ENCODE assay signal across 12 cellular contexts in the genomic region with DNA sequence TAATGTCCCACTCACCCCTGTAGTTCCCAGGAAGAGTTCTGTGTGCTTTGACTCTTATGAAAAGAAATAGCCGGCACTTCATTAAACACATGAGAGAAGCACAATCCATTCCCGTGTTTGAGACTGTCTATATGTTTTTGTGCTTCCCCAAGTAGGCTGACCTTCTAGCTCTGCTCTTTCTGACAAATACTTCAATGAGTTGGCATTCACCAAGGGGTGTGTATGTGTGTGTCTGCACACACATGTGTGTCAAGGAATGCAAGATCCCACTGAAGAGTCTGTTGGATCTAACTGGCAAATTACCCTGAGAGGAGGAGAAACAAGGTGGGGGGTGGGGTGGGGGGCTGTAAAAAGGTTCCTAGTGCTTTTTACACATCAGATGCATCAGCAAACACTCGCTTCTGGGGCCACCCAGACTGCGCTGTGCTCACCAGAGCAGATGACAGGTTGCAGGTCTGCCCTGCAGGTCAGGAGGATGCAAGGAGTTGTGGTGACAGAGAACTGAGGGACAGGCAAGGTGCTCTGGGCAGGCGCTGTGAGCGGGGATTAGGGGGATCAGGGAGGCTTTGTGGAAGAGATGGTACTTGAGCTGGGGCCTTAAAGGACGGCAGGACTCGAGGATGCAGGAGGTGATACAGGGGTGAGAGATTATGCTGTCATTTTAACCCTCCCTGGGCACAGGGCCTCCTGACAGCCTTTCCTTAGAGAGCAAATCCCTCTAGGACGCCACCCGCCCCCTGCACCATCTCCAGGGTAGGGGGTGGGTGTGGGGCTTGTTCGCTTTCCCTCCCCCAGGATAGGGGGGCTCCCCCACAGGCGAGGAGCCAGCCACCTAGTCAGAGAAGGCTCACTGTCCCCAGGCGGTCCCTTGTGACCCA.
DNase-seq lines count a peak whose midpoint lies in the region; ATAC-seq and TF ChIP-seq lines count a peak whose summit lies in the region.
"Had no signal": no experiment of that assay in that cellular context is flagged by ENCODE, and none has a peak within 500 bp of the region (broad histone marks: within the 10 kb centered on the region; RNA-seq: fewer than 3 reads in every experiment).

No MANE protein-coding gene starts in this region.

- TF ChIP-seq CTCF in WERI-Rb-1 (IDR thresholded peaks at IDR 0.05; ENCODE audit: low read depth, low read length) (no peak), hepatocyte (IDR thresholded peaks at IDR 0.05; ENCODE audit: poor library complexity) (no peak), colonic mucosa (IDR thresholded peaks at IDR 0.05) (no peak)

- H3K27ac ChIP-seq in WERI-Rb-1 (peak overlapping the region; percentile 90), hepatocyte (peak overlapping the region; percentile 87), colonic mucosa (no peak overlapping the region)
- H3K27ac ChIP-seq: A549, SJSA1 had no signal

- H3K36me3 Mint-ChIP-seq in activated CD4-positive, alpha-beta T cell treated with anti-CD3 and anti-CD28 coated beads for 36 hours (ENCODE audit: low read depth): peaks cover 4% of the 10 kb centered on the region

- POLR2A ChIA-PET in activated CD4-positive, alpha-beta T cell treated with anti-CD3 and anti-CD28 coated beads for 36 hours (lab: Charles Lee): interaction anchor here (0.6 to 0.7 kb wide), 2 partner anchors 12 to 94 kb away, joined by 3 to 9 read pairs; no protein-coding TSS in a partner anchor

- H3K4me1 ChIP-seq in hepatocyte (ENCODE audit: insufficient read depth): peaks cover 65% of the 10 kb centered on the region
- H3K4me1 ChIP-seq in colonic mucosa: peaks cover 34% of the 10 kb centered on the region

- H3K79me2 ChIP-seq in hepatocyte: peaks cover 89% of the 10 kb centered on the region

- no peaks in the 10 kb centered on the region for H3K9me3 Mint-ChIP-seq in activated CD4-positive, alpha-beta T cell treated with anti-CD3 and anti-CD28 coated beads for 36 hours (ENCODE audit: low read depth)
- no peaks in the 10 kb centered on the region for H3K9me3 Mint-ChIP-seq in stimulated activated naive CD8-positive, alpha-beta T cell treated with anti-CD3 and anti-CD28 coated beads, Interleukin-15, amount 100 ng/mL, for 72 hours

- no peaks in the 10 kb centered on the region for H3K9me3 ChIP-seq in WERI-Rb-1 (ENCODE audit: severe bottlenecking)
- H3K9me3 ChIP-seq in hepatocyte (ENCODE audit: low read depth): no peaks in the 10 kb centered on the region
- H3K9me3 ChIP-seq in colonic mucosa: no peaks in the 10 kb centered on the region
- H3K9me3 ChIP-seq: A549, SJSA1 had no signal

- 56% methylated on average over 11 of the region's 13 CpGs for WGBS in hepatocyte (ENCODE audit: low lambda C conversion rate, missing lambda C conversion rate)

- H3K9ac ChIP-seq in colonic mucosa (ENCODE audit: low read depth in 2 of 2, low read length in 2 of 2): no peak overlapping the region

- H4K20me1 ChIP-seq in hepatocyte (ENCODE audit: insufficient read depth, poor library complexity, severe bottlenecking): peaks cover 76% of the 10 kb centered on the region

- peak overlapping the region; percentile 37 for H3K4me2 ChIP-seq in hepatocyte

- H3K27me3 Mint-ChIP-seq in activated CD4-positive, alpha-beta T cell treated with anti-CD3 and anti-CD28 coated beads for 36 hours: no peaks in the 10 kb centered on the region
- no peaks in the 10 kb centered on the region for H3K27me3 Mint-ChIP-seq in stimulated activated naive CD8-positive, alpha-beta T cell treated with anti-CD3 and anti-CD28 coated beads, Interleukin-15, amount 100 ng/mL, for 72 hours

- DNase-seq in activated CD4-positive, alpha-beta T cell treated with anti-CD3 and anti-CD28 coated beads for 36 hours: no peak
- no peak for DNase-seq in activated CD4-positive, alpha-beta T cell treated with anti-CD3 and anti-CD28 coated beads for 4 hours
- DNase-seq in WERI-Rb-1 (peak; percentile 97), hepatocyte (ENCODE audit: low spot score) (no peak), colonic mucosa (no peak), retina (no peak)
- no peak for DNase-seq in stimulated activated naive CD8-positive, alpha-beta T cell treated with anti-CD3 and anti-CD28 coated beads, Interleukin-15, amount 100 ng/mL, for 72 hours
- DNase-seq: anterior cingulate cortex, MV-4-11 had no signal

- H3K9me2 ChIP-seq in hepatocyte (replicated peaks; ENCODE audit: insufficient read depth): no peaks in the 10 kb centered on the region

- H3K27me3 ChIP-seq in WERI-Rb-1 (ENCODE audit: insufficient read depth, low read depth, severe bottlenecking) (no peaks in the 10 kb centered on the region), hepatocyte (no peaks in the 10 kb centered on the region), colonic mucosa (no peaks in the 10 kb centered on the region)
- H3K27me3 ChIP-seq: SJSA1 had no signal

- CTCF ChIA-PET in activated CD4-positive, alpha-beta T cell treated with anti-CD3 and anti-CD28 coated beads for 36 hours (lab: Charles Lee): interaction anchor here (1.0 kb wide), 2 partner anchors 11 to 69 kb away, joined by 3 read pairs; no protein-coding TSS in a partner anchor

- H3K36me3 ChIP-seq in WERI-Rb-1 (peaks cover 30% of the 10 kb centered on the region), hepatocyte (replicated peaks; ENCODE audit: insufficient read depth, low read depth) (no peaks in the 10 kb centered on the region), colonic mucosa (no peaks in the 10 kb centered on the region)

- peak overlapping the region; percentile 72 for H3K27ac Mint-ChIP-seq in activated CD4-positive, alpha-beta T cell treated with anti-CD3 and anti-CD28 coated beads for 36 hours
- H3K27ac Mint-ChIP-seq in stimulated activated naive CD8-positive, alpha-beta T cell treated with anti-CD3 and anti-CD28 coated beads, Interleukin-15, amount 100 ng/mL, for 72 hours: peak overlapping the region; percentile 6 to 82

- intact Hi-C loops in activated CD4-positive, alpha-beta T cell treated with anti-CD3 and anti-CD28 coated beads for 36 hours (cut with DNase I, micrococcal nuclease): loop anchor here (5.0 to 10.0 kb wide), 4 partner anchors 66 to 513 kb away; partner anchors contain the start of genes SSBP3 (in 1 of the 2) and TTC22 (in 1 of the 2)
- intact Hi-C loops in colonic mucosa (cut with DNase I): no loop called here

- H3K4me3 ChIP-seq in WERI-Rb-1 (ENCODE audit: low read depth, low read length) (no peak overlapping the region), hepatocyte (no peak overlapping the region), colonic mucosa (no peak overlapping the region)
- H3K4me3 ChIP-seq: A549, SJSA1 had no signal

- H3K4me3 Mint-ChIP-seq in activated CD4-positive, alpha-beta T cell treated with anti-CD3 and anti-CD28 coated beads for 36 hours: no peak overlapping the region
- H3K4me3 Mint-ChIP-seq in stimulated activated naive CD8-positive, alpha-beta T cell treated with anti-CD3 and anti-CD28 coated beads, Interleukin-15, amount 100 ng/mL, for 72 hours: peak overlapping the region; percentile 32 to 46

- no peak overlapping the region for H2AFZ ChIP-seq in hepatocyte

- H3K4me1 Mint-ChIP-seq in activated CD4-positive, alpha-beta T cell treated with anti-CD3 and anti-CD28 coated beads for 36 hours: peaks cover 88% of the 10 kb centered on the region
- peaks cover 98% of the 10 kb centered on the region for H3K4me1 Mint-ChIP-seq in stimulated activated naive CD8-positive, alpha-beta T cell treated with anti-CD3 and anti-CD28 coated beads, Interleukin-15, amount 100 ng/mL, for 72 hours

- ATAC-seq in activated CD4-positive, alpha-beta T cell treated with anti-CD3 and anti-CD28 coated beads for 36 hours: no peak
- peak; percentile 1 for ATAC-seq in stimulated activated naive CD8-positive, alpha-beta T cell treated with anti-CD3 and anti-CD28 coated beads, Interleukin-15, amount 100 ng/mL, for 72 hours
- ATAC-seq in GM19467 (IDR thresholded peaks at IDR 0.05; ENCODE audit: unreplicated experiment): no peak
- ATAC-seq: A549 had no signal
